ENCODE assay signal across 8 cellular contexts in genomic region chr16:13956635-13957196, GRCh38. TPM values are rescaled to one million over a fixed set of nuclear protein-coding genes. Genes with fewer than 3 reads are reported as not detected.
DNase-seq lines count a peak whose midpoint lies in the region; ATAC-seq and TF ChIP-seq lines count a peak whose summit lies in the region.

No MANE protein-coding gene starts in this region.

- H3K9me3 Mint-ChIP-seq in natural killer cell treated with Interleukin-12 subunit alpha and Interleukin-12 subunit beta and Interleukin-15 and Interleukin-18, amount 100 ng/mL, for 72 hours = no peaks in the 10 kb centered on the region
- H3K9me3 Mint-ChIP-seq in natural killer cell (no peaks in the 10 kb centered on the region), glutamatergic neuron (ENCODE audit: unreplicated experiment) (no peaks in the 10 kb centered on the region)

- H3K36me3 Mint-ChIP-seq in natural killer cell treated with Interleukin-12 subunit alpha and Interleukin-12 subunit beta and Interleukin-15 and Interleukin-18, amount 100 ng/mL, for 72 hours = no peaks in the 10 kb centered on the region
- H3K36me3 Mint-ChIP-seq in natural killer cell (no peaks in the 10 kb centered on the region), glutamatergic neuron (ENCODE audit: unreplicated experiment) (no peaks in the 10 kb centered on the region)

- TF ChIP-seq CTCF in natural killer cell (IDR thresholded peaks at IDR 0.05) = no peak
- no peak for TF ChIP-seq CTCF in glutamatergic neuron (IDR thresholded peaks at IDR 0.05; ENCODE audit: partially characterized antibody, unreplicated experiment)
- no peak for TF ChIP-seq CTCF in vagina (IDR thresholded peaks at IDR 0.05)

- intact Hi-C loops in natural killer cell (cut with micrococcal nuclease) (no loop called here), vagina (cut with DNase I) (loop anchor here (5.0 to 10.0 kb wide), 2 partner anchors 58 to 116 kb away; partner anchors contain the start of gene MRTFB)

- no peaks in the 10 kb centered on the region for H3K36me3 ChIP-seq in SJCRH30
- no peaks in the 10 kb centered on the region for H3K36me3 ChIP-seq in vagina

- no peak for DNase-seq in natural killer cell treated with Interleukin-12 subunit alpha and Interleukin-12 subunit beta and Interleukin-15 and Interleukin-18, amount 100 ng/mL, for 72 hours (ENCODE audit: low spot score)
- DNase-seq in natural killer cell (no peak), SJCRH30 (peak in 1 of 2 experiments; percentile 38), glutamatergic neuron (no peak), vagina (ENCODE audit: extremely low spot score in 2 of 2) (no peak), HEK293T (ENCODE audit: extremely low spot score) (no peak)

- H3K4me1 Mint-ChIP-seq in natural killer cell treated with Interleukin-12 subunit alpha and Interleukin-12 subunit beta and Interleukin-15 and Interleukin-18, amount 100 ng/mL, for 72 hours (ENCODE audit: low read depth in 2 of 2) = peaks cover 0 to 13% of the 10 kb centered on the region in 2 donors
- H3K4me1 Mint-ChIP-seq in natural killer cell (no peaks in the 10 kb centered on the region), glutamatergic neuron (ENCODE audit: low read depth, unreplicated experiment) (peaks cover 24% of the 10 kb centered on the region)

- no peak for TF ChIP-seq POLR2A in vagina (IDR thresholded peaks at IDR 0.05)

- H3K9me3 ChIP-seq in SJCRH30 (replicated peaks) = no peaks in the 10 kb centered on the region
- no peaks in the 10 kb centered on the region for H3K9me3 ChIP-seq in vagina

- H3K4me1 ChIP-seq in SJCRH30 (peaks cover 30% of the 10 kb centered on the region), vagina (peaks cover 31% of the 10 kb centered on the region)

- peak overlapping the region; percentile 53 for H3K4me3 ChIP-seq in SJCRH30
- peak overlapping the region; percentile 26 to 39 for H3K4me3 ChIP-seq in vagina

- H3K27ac Mint-ChIP-seq in natural killer cell treated with Interleukin-12 subunit alpha and Interleukin-12 subunit beta and Interleukin-15 and Interleukin-18, amount 100 ng/mL, for 72 hours = no peak overlapping the region
- H3K27ac Mint-ChIP-seq in natural killer cell (no peak overlapping the region), glutamatergic neuron (ENCODE audit: unreplicated experiment) (no peak overlapping the region)

- POLR2A ChIA-PET in HEK293T (lab: Yijun Ruan, JAX) = interaction anchor here (0.7 to 1.3 kb wide), 3 partner anchors 12 to 56 kb away, joined by 3 to 5 read pairs (median 4); partner anchors contain the start of gene ERCC4

- H3K4me3 Mint-ChIP-seq in natural killer cell treated with Interleukin-12 subunit alpha and Interleukin-12 subunit beta and Interleukin-15 and Interleukin-18, amount 100 ng/mL, for 72 hours = peak overlapping the region; percentile 18
- no peak overlapping the region for H3K4me3 Mint-ChIP-seq in natural killer cell
- H3K4me3 Mint-ChIP-seq in glutamatergic neuron (ENCODE audit: unreplicated experiment) = peak overlapping the region; percentile 19

- H3K27ac ChIP-seq in SJCRH30 (peak overlapping the region; percentile 93), vagina (peak overlapping the region; percentile 76)

- no peak for ATAC-seq in natural killer cell treated with Interleukin-12 subunit alpha and Interleukin-12 subunit beta and Interleukin-15 and Interleukin-18, amount 100 ng/mL, for 72 hours
- ATAC-seq in natural killer cell (no peak), GM18909 (IDR thresholded peaks at IDR 0.05; ENCODE audit: poor library complexity, unreplicated experiment) (no peak), GM18520 (IDR thresholded peaks at IDR 0.05; ENCODE audit: unreplicated experiment) (no peak)

- peaks cover 26 to 36% of the 10 kb centered on the region in 2 donors for H3K27me3 Mint-ChIP-seq in natural killer cell treated with Interleukin-12 subunit alpha and Interleukin-12 subunit beta and Interleukin-15 and Interleukin-18, amount 100 ng/mL, for 72 hours
- H3K27me3 Mint-ChIP-seq in natural killer cell (ENCODE audit: low read depth in 2 of 2) (peaks cover 20 to 21% of the 10 kb centered on the region in 2 donors), glutamatergic neuron (ENCODE audit: unreplicated experiment) (peaks cover 4% of the 10 kb centered on the region)

- H3K27me3 ChIP-seq in SJCRH30 (no peaks in the 10 kb centered on the region), vagina (no peaks in the 10 kb centered on the region)

- CTCF ChIA-PET in HEK293T (lab: Yijun Ruan, JAX) = interaction anchor here (1.1 kb wide), 1 partner anchor 33 kb away, joined by 3 read pairs; no protein-coding TSS in a partner anchor

TF ChIP-seq in HEK293T, 16 proteins besides CTCF, POLR2A, EP300 and RAD21:
- TF ChIP-seq HDGF (IDR thresholded peaks at IDR 0.05; ENCODE audit: borderline replicate concordance) (no peak), TARDBP (IDR thresholded peaks at IDR 0.05) (no peak), FOXM1 (IDR thresholded peaks at IDR 0.05; ENCODE audit: borderline replicate concordance) (no peak), ARNT (IDR thresholded peaks at IDR 0.05) (no peak), LEF1 (IDR thresholded peaks at IDR 0.05; ENCODE audit: borderline replicate concordance) (no peak), SUZ12 (IDR thresholded peaks at IDR 0.05) (no peak), NFRKB (IDR thresholded peaks at IDR 0.05) (no peak), FOXA1 (IDR thresholded peaks at IDR 0.05) (no peak), L3MBTL2 (conservative IDR thresholded peaks at IDR 0.05) (no peak), BHLHE40 (IDR thresholded peaks at IDR 0.05; ENCODE audit: borderline replicate concordance) (no peak), ZNF384 (IDR thresholded peaks at IDR 0.05) (no peak), FOXK2 (IDR thresholded peaks at IDR 0.05) (no peak)

RNA-seq across cellular contexts. Expression of gene ERCC4, which starts 36.8 kb away (rescaled TPM):
- total RNA-seq in natural killer cell treated with Interleukin-12 subunit alpha and Interleukin-12 subunit beta and Interleukin-15 and Interleukin-18, amount 100 ng/mL, for 72 hours = 10 to 100 TPM; 13.1 to 22.6 TPM
- total RNA-seq in natural killer cell (10 to 100 TPM in 1 of 3 donors, 1 to 10 TPM in 2; 7.3 to 11.9 (median 7.5) TPM), glutamatergic neuron (ENCODE audit: unreplicated experiment) (14.5 TPM), vagina (8.6 TPM)
- 8.3 and 9.2 TPM in 2 replicates for total RNA-seq in SJCRH30 (2014; rRNA removed; shearing (Covaris generic))
